In genomic region chr7:17311952-17312351, GRCh38 we compare ENCODE assay signal across 21 cellular contexts. TPM values are rescaled to one million over a fixed set of nuclear protein-coding genes. Genes with fewer than 3 reads are reported as not detected.
DNase-seq lines count a peak whose midpoint lies in the region; ATAC-seq, FAIRE-seq and TF ChIP-seq lines count a peak whose summit lies in the region.
"Had no signal": no experiment of that assay in that cellular context is flagged by ENCODE, and none has a peak within 500 bp of the region (broad histone marks: within the 10 kb centered on the region; RNA-seq: fewer than 3 reads in every experiment).

No MANE protein-coding gene starts in this region.

- no peak overlapping the region for H2AFZ ChIP-seq in PC-3 (ENCODE audit: low read length)

- H3K27me3 Mint-ChIP-seq in activated T-cell treated with anti-CD3 and anti-CD28 coated beads, Interleukin-2, amount 50 U/mL, for 4 hours (ENCODE audit: low read depth) = no peaks in the 10 kb centered on the region
- H3K27me3 Mint-ChIP-seq: B cell, memory B cell, naive B cell had no signal

- no peak for TF ChIP-seq CTCF in PC-3 (conservative IDR thresholded peaks at IDR 0.05; ENCODE audit: low read depth, low read length)
- no peak for TF ChIP-seq CTCF in stomach (IDR thresholded peaks at IDR 0.05)

- H3K9me3 ChIP-seq in PC-3 (ENCODE audit: low read length) = no peaks in the 10 kb centered on the region
- no peaks in the 10 kb centered on the region for H3K9me3 ChIP-seq in stomach

- intact Hi-C loops in PC-3 (cut with micrococcal nuclease) = no loop called here
- intact Hi-C loops in stomach (cut with DNase I; ENCODE audit: low total_unique reads) = no loop called here

- 59 to 83% (median 69%) methylated on average over 3 of the region's 3 CpGs for WGBS in stomach, 5 donors

- ATAC-seq in PC-3 (0 out of 2 replicates have a peak, but pooled peaks have one; percentile 20), GM18511 (IDR thresholded peaks at IDR 0.05; ENCODE audit: unreplicated experiment) (no peak), GM21529 (IDR thresholded peaks at IDR 0.05; ENCODE audit: unreplicated experiment) (no peak)
- no peak for ATAC-seq in activated T-cell treated with anti-CD3 and anti-CD28 coated beads, Interleukin-2, amount 50 U/mL, for 4 hours
- ATAC-seq: esophagus mucosa had no signal

- H3K4me1 ChIP-seq in PC-3 (ENCODE audit: insufficient read depth, low read length) (peaks cover 8% of the 10 kb centered on the region; the same call in 1 of the 2 replicates), stomach (peaks cover 9 to 61% (median 31%) of the 10 kb centered on the region in 4 donors)

- H3K36me3 ChIP-seq in PC-3 (ENCODE audit: low read depth, low read length) = peaks cover 35% of the 10 kb centered on the region
- H3K36me3 ChIP-seq in stomach = peaks cover 3 to 41% (median 22%) of the 10 kb centered on the region in 4 donors

- CTCF ChIA-PET in PC-3 (lab: Charles Lee) = no interaction called here

- no peak overlapping the region for H3K4me3 Mint-ChIP-seq in activated T-cell treated with anti-CD3 and anti-CD28 coated beads, Interleukin-2, amount 50 U/mL, for 4 hours
- H3K4me3 Mint-ChIP-seq: B cell, memory B cell, naive B cell had no signal

- POLR2A ChIA-PET in PC-3 (lab: Charles Lee; ENCODE audit: unreplicated experiment) = no interaction called here

- TF ChIP-seq POLR2A in GM12892 (IDR thresholded peaks at IDR 0.05; ENCODE audit: low read depth, low read length) = no peak
- TF ChIP-seq POLR2A in stomach (IDR thresholded peaks at IDR 0.05) = no peak

- H3K4me1 Mint-ChIP-seq in activated T-cell treated with anti-CD3 and anti-CD28 coated beads, Interleukin-2, amount 50 U/mL, for 4 hours (ENCODE audit: low read depth) = peaks cover 19% of the 10 kb centered on the region
- H3K4me1 Mint-ChIP-seq: naive B cell had no signal

- no peak overlapping the region for H3K9ac ChIP-seq in PC-3 (ENCODE audit: low read length)

- peak; percentile 27 for FAIRE-seq in GM12892 (lab: Jason Lieb, UNC)

- H3K4me3 ChIP-seq in PC-3 (ENCODE audit: low read length) (no peak overlapping the region), stomach (no peak overlapping the region)

- H3K9me2 ChIP-seq in PC-3 (replicated peaks; ENCODE audit: low read length) = no peaks in the 10 kb centered on the region

- H3K27me3 ChIP-seq in PC-3 (ENCODE audit: low read length) (no peaks in the 10 kb centered on the region), stomach (no peaks in the 10 kb centered on the region)

- no peak overlapping the region for H3K4me2 ChIP-seq in PC-3 (ENCODE audit: low read length)

- no TSS peak for BruUV-seq in PC-3 (replicated peaks; lab: Mats Ljungman, UMichigan)

- H3K27ac ChIP-seq in PC-3 (ENCODE audit: low read length) (no peak overlapping the region), stomach (peak overlapping the region in 4 of 5 donors; percentile 1 to 99 (median 28))
- H3K27ac ChIP-seq: VCaP had no signal

- peaks cover 85% of the 10 kb centered on the region for H3K79me2 ChIP-seq in PC-3 (ENCODE audit: low read length)

- H3K36me3 Mint-ChIP-seq in activated T-cell treated with anti-CD3 and anti-CD28 coated beads, Interleukin-2, amount 50 U/mL, for 4 hours (ENCODE audit: insufficient read depth) = peaks cover 29% of the 10 kb centered on the region

- H3K9me3 Mint-ChIP-seq in activated T-cell treated with anti-CD3 and anti-CD28 coated beads, Interleukin-2, amount 50 U/mL, for 4 hours = no peaks in the 10 kb centered on the region
- H3K9me3 Mint-ChIP-seq: memory B cell, naive B cell had no signal

- H4K20me1 ChIP-seq in PC-3 (ENCODE audit: low read length) = peaks cover 47% of the 10 kb centered on the region

- peaks cover 4% of the 10 kb centered on the region for H3F3A ChIP-seq in PC-3 (ENCODE audit: low read length, unreplicated experiment)

- DNase-seq in GM12892 (ENCODE audit: insufficient read length) = no peak
- DNase-seq in PC-3 = no peak
- peak; percentile 43 for DNase-seq in islet precursor cell
- no peak for DNase-seq in stomach
- no peak for DNase-seq in activated T-cell treated with anti-CD3 and anti-CD28 coated beads, Interleukin-2, amount 50 U/mL, for 4 hours
- DNase-seq: activated CD4-positive, alpha-beta T cell treated with anti-CD3 and anti-CD28 coated beads, Interleukin-2, amount 50 U/mL, for 48 hours; activated naive CD4-positive, alpha-beta T cell; activated T-cell treated with anti-CD3 and anti-CD28 coated beads for 4 hours; HCEC 1CT; naive B cell; NCI-H1417 treated with DMSO at 0.1 percent for 48 hours; NCI-H2171 treated with DMSO at 0.1 percent for 48 hours; NCI-H748 treated with DMSO at 0.1 percent for 48 hours; SHP77 treated with DMSO at 0.1 percent for 48 hours; stimulated activated CD4-positive, alpha-beta T cell treated with anti-CD3 and anti-CD28 coated beads, Interleukin-4, amount 100 ng/mL, for 4 hours had no signal

- TF ChIP-seq EP300 in stomach (IDR thresholded peaks at IDR 0.05) = no peak

RNA-seq across cellular contexts. Expression of gene AHR, which starts 13.5 kb away (rescaled TPM):
- 33.9 TPM for polyA plus RNA-seq in GM12892 (2012; ENCODE audit: missing spikeins)
- total RNA-seq in PC-3 (2014; rRNA removed) (62.5 and 72.7 TPM in 2 replicates), stomach (100 to 1,000 TPM in 1 of 5 donors, 10 to 100 TPM in 4; 34.8 to 136 (median 81.2) TPM)
- 10 to 100 TPM in 2 of 3 donors, 1 to 10 TPM in 1; 8.7 to 28.9 (median 13.0) TPM for polyA plus RNA-seq in stomach
- total RNA-seq in activated T-cell treated with anti-CD3 and anti-CD28 coated beads, Interleukin-2, amount 50 U/mL, for 4 hours = 10 to 100 TPM; 41.9 to 60.0 (median 46.6) TPM
